Comparison of ENCODE assay signal across 24 cellular contexts in genomic region chr4:36944227-36944626, GRCh38.
"Had no signal": no experiment of that assay in that cellular context is flagged by ENCODE, and none has a peak within 500 bp of the region (broad histone marks: within the 10 kb centered on the region; RNA-seq: fewer than 3 reads in every experiment).

No MANE protein-coding gene starts in this region.

- H3K4me2 ChIP-seq: smooth muscle cell had no signal

- H3K9me3 ChIP-seq: ascending aorta, sigmoid colon, thyroid gland, upper lobe of right lung had no signal

- FAIRE-seq: islet of Langerhans had no signal

- H3K27ac ChIP-seq: ascending aorta, brain microvascular endothelial cell, foreskin keratinocyte, sigmoid colon, thyroid gland, upper lobe of right lung had no signal

- H3K27me3 ChIP-seq: ascending aorta, brain microvascular endothelial cell, foreskin keratinocyte, sigmoid colon, thyroid gland, upper lobe of right lung had no signal

- H3K4me1 ChIP-seq: ascending aorta, foreskin keratinocyte, sigmoid colon, thyroid gland, upper lobe of right lung had no signal

- DNase-seq: activated B cell treated with CpG ODN at 0.5 μM for 24 hours; activated CD4-positive, alpha-beta T cell treated with anti-CD3 and anti-CD28 coated beads for 36 hours; activated CD4-positive, alpha-beta T cell treated with anti-CD3 and anti-CD28 coated beads, Interleukin-2, amount 50 U/mL, for 4 hours; activated CD8-positive, alpha-beta memory T cell treated with anti-CD3 and anti-CD28 coated beads for 24 hours; activated CD8-positive, alpha-beta memory T cell treated with anti-CD3 and anti-CD28 coated beads, Interleukin-2, amount 50 U/mL, for 4 hours; activated T-cell treated with anti-CD3 and anti-CD28 coated beads, Interleukin-2, amount 50 U/mL, for 24 hours; brain microvascular endothelial cell; caudate nucleus; dermis blood vessel endothelial cell; effector memory CD4-positive, alpha-beta T cell; foreskin keratinocyte; left cardiac atrium; mesenchymal stem cell; naive B cell; retina; sigmoid colon; stimulated activated CD4-positive, alpha-beta T cell treated with anti-CD3 and anti-CD28 coated beads, Interleukin-2, amount 100 ng/mL, for 48 hours; stimulated activated CD8-positive, alpha-beta memory T cell treated with anti-CD3 and anti-CD28 coated beads, Interleukin-4, amount 100 ng/mL, for 48 hours; stimulated activated naive B cell treated with anti-CD40 and anti-IgM and Interleukin-4, amounts not matched to agents 10 μg/mL and 1 μg/mL and 100 μg/mL, for 72 hours; thyroid gland; upper lobe of right lung had no signal

- H3K36me3 ChIP-seq: ascending aorta, brain microvascular endothelial cell, sigmoid colon, thyroid gland, upper lobe of right lung had no signal

- H3K4me3 ChIP-seq: ascending aorta, sigmoid colon, smooth muscle cell, thyroid gland, upper lobe of right lung had no signal
